Comparison of ENCODE assay signal across 12 cellular contexts in the genomic region with DNA sequence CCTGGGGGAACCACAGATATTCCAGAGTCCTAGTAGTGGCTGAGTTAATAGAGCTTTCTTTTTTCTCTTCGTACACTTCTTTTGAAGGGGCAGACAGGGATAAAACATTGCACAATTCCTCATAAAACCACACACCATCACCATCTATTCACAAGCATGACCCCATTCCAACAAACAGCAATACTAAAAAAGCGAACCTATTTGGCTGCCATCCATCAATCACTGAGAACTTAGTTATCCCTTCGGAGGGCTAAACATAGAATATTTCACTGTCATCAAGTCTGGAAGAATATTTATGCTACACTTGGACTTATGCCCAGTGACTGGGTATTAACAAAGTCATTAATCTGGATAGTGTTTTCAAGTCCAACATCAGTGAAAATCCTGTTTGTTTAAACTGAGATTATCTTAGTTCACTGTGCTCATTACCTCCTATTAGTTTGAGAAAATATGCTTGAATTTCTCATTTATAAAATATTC.
DNase-seq lines count a peak whose midpoint lies in the region; ATAC-seq and FAIRE-seq lines count a peak whose summit lies in the region.
"Had no signal": no experiment of that assay in that cellular context is flagged by ENCODE, and none has a peak within 500 bp of the region (broad histone marks: within the 10 kb centered on the region; RNA-seq: fewer than 3 reads in every experiment).

No MANE protein-coding gene starts in this region.

- H3K27me3 ChIP-seq in adipocyte (replicated peaks; ENCODE audit: control insufficient read depth, insufficient read depth, low read length) = no peaks in the 10 kb centered on the region
- H3K27me3 ChIP-seq: neutrophil had no signal

- H3K4me3 ChIP-seq in adipocyte (ENCODE audit: low read length) = peak overlapping the region; percentile 46
- H3K4me3 ChIP-seq: GM12878 had no signal

- intact Hi-C loops in left ventricle myocardium superior (cut with micrococcal nuclease) = no loop called here

- FAIRE-seq in urothelium cell line (lab: Jason Lieb, UNC) = no peak
- FAIRE-seq: GM12878 had no signal

- H3K9ac ChIP-seq in adipocyte (ENCODE audit: low read length) = no peak overlapping the region

- no peaks in the 10 kb centered on the region for H3K36me3 ChIP-seq in adipocyte (ENCODE audit: control insufficient read depth, insufficient read depth, low read length, severe bottlenecking)

- peaks cover 18% of the 10 kb centered on the region for H3K4me1 ChIP-seq in adipocyte (ENCODE audit: control insufficient read depth, insufficient read depth, low read length)

- ATAC-seq in left ventricle myocardium superior = peak; percentile 76
- ATAC-seq in HG03039 (IDR thresholded peaks at IDR 0.05; ENCODE audit: unreplicated experiment) = no peak
- ATAC-seq: GM12878 had no signal

- DNase-seq in NCI-H748 (lab: John Stamatoyannopoulos, UW; ENCODE audit: unreplicated experiment) (peak; percentile 1), NCI-H748 treated with DMSO at 0.1 percent for 48 hours (lab: John Stamatoyannopoulos, UW) (no peak), adipocyte (ENCODE audit: low read depth) (peak; percentile 25), left ventricle myocardium superior (no peak), urothelium cell line (ENCODE audit: low spot score) (peak; percentile 15), SIG-M5 (lab: John Stamatoyannopoulos, UW) (no peak), cerebellum (ENCODE audit: low spot score) (no peak)
- DNase-seq: AML-193, cerebellar nuclear complex had no signal

- no peaks in the 10 kb centered on the region for H3K9me3 ChIP-seq in adipocyte (ENCODE audit: control insufficient read depth, low read length)
- H3K9me3 ChIP-seq: neutrophil had no signal

Comparison
In these comparisons a context has a peak if more than half of its experiments do, and no peak if none do; other contexts are left out.
1. DNase-seq: peak in NCI-H748 (single experiment), adipocyte (single experiment) and urothelium cell line (single experiment); none in NCI-H748 treated with DMSO at 0.1 percent for 48 hours (single experiment), left ventricle myocardium superior (single experiment), SIG-M5 (single experiment) and cerebellum (single experiment).